In the genomic region with DNA sequence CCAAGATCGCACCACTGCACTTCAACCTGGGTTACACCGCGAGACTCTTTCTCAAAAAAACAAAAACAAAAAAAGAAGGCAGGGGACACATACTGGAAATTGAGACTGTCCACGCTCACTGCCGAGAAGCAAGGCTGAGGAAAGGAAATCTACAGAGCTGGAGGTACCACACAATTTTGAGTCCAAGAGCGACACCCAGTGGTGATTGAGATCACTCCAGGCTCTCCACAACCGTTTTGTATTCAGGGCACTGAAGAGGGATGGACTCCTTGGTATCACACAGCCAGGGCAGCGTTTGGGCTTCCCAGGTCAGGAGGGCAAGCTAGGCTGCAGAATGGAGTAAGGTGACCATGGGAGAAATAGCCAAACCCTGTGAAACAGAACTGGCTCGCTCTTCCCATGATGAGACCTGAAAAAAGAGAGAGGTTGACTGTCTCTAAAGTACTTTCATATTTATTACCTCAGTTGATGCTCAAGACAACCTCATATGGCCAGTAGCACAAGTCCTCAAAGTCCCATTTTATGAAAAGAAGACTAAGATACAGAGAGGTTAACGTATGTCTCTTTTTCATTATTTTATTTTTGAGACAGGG, we compare ENCODE assay signal across 8 cellular contexts.
DNase-seq lines count a peak whose midpoint lies in the region; ATAC-seq and TF ChIP-seq lines count a peak whose summit lies in the region.

No MANE protein-coding gene starts in this region.

- no peaks in the 10 kb centered on the region for H3K4me1 Mint-ChIP-seq in activated naive CD8-positive, alpha-beta T cell treated with anti-CD3 and anti-CD28 coated beads, Interleukin-2, amount 50 U/mL, for 24 hours

- H3K27me3 ChIP-seq in heart right ventricle: peaks cover 0 to 53% (median 16%) of the 10 kb centered on the region in 7 donors

- H3K4me1 ChIP-seq in heart right ventricle: peaks cover 0 to 8% (median 0%) of the 10 kb centered on the region in 9 donors

- H3K27me3 Mint-ChIP-seq in activated naive CD8-positive, alpha-beta T cell treated with anti-CD3 and anti-CD28 coated beads, Interleukin-2, amount 50 U/mL, for 24 hours: peaks cover 25% of the 10 kb centered on the region

- no peaks in the 10 kb centered on the region for H3K36me3 ChIP-seq in heart right ventricle

- no peaks in the 10 kb centered on the region for H3K36me3 Mint-ChIP-seq in activated naive CD8-positive, alpha-beta T cell treated with anti-CD3 and anti-CD28 coated beads, Interleukin-2, amount 50 U/mL, for 24 hours (ENCODE audit: low read depth)

- ATAC-seq in activated naive CD8-positive, alpha-beta T cell treated with anti-CD3 and anti-CD28 coated beads, Interleukin-2, amount 50 U/mL, for 24 hours: peak; percentile 90
- peak; percentile 52 to 90 (median 88) for ATAC-seq in heart right ventricle

- no peak overlapping the region for H3K4me3 ChIP-seq in heart right ventricle

- no peaks in the 10 kb centered on the region for H3K9me3 ChIP-seq in heart right ventricle

- intact Hi-C loops in heart right ventricle (cut with DNase I): loop anchor here in 8 of 10 donors (2.0 to 10.0 kb wide), 7 partner anchors 148 to 1118 kb away; a partner anchor contains a TSS

- WGBS in heart right ventricle, 2 donors: 15 to 21% methylated on average over 10 of the region's 10 CpGs

- H3K27ac ChIP-seq in heart right ventricle: no peak overlapping the region

- peak; percentile 24 to 74 (median 70) for TF ChIP-seq CTCF in heart right ventricle (IDR thresholded peaks at IDR 0.05)

- no peak overlapping the region for H3K4me3 Mint-ChIP-seq in activated naive CD8-positive, alpha-beta T cell treated with anti-CD3 and anti-CD28 coated beads, Interleukin-2, amount 50 U/mL, for 24 hours

- H3K9me3 Mint-ChIP-seq in activated naive CD8-positive, alpha-beta T cell treated with anti-CD3 and anti-CD28 coated beads, Interleukin-2, amount 50 U/mL, for 24 hours: no peaks in the 10 kb centered on the region

- H3K27ac Mint-ChIP-seq in activated naive CD8-positive, alpha-beta T cell treated with anti-CD3 and anti-CD28 coated beads, Interleukin-2, amount 50 U/mL, for 24 hours: no peak overlapping the region

- DNase-seq in COLO668 (lab: John Stamatoyannopoulos, UW; ENCODE audit: unreplicated experiment) (peak; percentile 62), H4 (ENCODE audit: low spot score) (peak; percentile 56), NCI-H1436 treated with DMSO at 0.1 percent for 48 hours (lab: John Stamatoyannopoulos, UW) (peak; percentile 4), SKM-1 treated with dmso at 0.1 percent for 144 hours (lab: John Stamatoyannopoulos, UW; ENCODE audit: unreplicated experiment) (peak; percentile 57), heart right ventricle (peak; percentile 17 to 70), retina (peak; percentile 79), T1000 (lab: John Stamatoyannopoulos, UW) (no peak)
- peak; percentile 65 for DNase-seq in activated naive CD8-positive, alpha-beta T cell treated with anti-CD3 and anti-CD28 coated beads, Interleukin-2, amount 50 U/mL, for 24 hours
